Comparison of ENCODE assay signal across 13 cellular contexts in the genomic region with DNA sequence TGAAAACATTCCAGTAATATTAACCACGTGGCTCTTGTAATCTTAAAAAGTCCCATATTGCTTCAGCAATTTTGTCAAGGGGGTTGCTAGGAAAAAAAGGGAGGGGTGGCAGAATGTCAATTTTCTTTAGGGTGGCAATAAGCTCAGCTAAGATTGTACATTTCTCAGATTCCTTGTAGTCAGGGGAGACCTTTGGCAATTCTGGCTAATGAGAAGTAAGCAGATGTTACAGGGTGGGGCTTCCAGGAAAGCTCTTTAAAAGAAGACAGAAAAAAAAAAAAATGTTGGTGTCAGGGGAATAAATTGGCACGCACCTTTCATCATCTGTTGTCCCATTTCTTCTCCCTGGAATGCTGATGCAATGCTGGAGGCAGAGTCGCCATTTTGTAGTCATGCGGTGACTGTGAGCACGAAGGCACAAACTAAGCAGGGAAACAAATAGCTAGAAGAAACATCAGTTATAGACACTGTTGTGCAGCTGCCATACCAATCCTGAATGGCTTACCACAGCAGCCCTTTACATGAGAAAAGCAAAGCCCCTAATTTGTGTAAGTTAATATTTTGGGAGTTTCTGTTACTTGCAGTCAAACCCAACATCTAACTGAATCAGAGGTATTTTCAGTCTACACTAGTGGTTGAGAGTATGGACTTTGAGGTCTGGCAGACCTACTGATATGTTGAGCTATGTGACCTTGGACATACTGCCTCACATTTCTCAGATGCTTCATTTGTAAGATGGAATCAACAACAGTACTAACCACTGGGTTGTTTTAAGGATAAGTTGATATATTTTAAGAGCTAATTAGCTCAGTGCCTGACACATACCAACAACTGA. TPM values are rescaled to one million over a fixed set of nuclear protein-coding genes. Genes with fewer than 3 reads are reported as not detected.
DNase-seq lines count a peak whose midpoint lies in the region; ATAC-seq lines count a peak whose summit lies in the region.
"Had no signal": no experiment of that assay in that cellular context is flagged by ENCODE, and none has a peak within 500 bp of the region (broad histone marks: within the 10 kb centered on the region; RNA-seq: fewer than 3 reads in every experiment).

No MANE protein-coding gene starts in this region.

- CTCF ChIA-PET in activated naive CD4-positive, alpha-beta T cell treated with anti-CD3 and anti-CD28 coated beads, Interleukin-2, amount 10 ng/mL, durations not matched to agents 7 days and 5 days (lab: Charles Lee) = interaction anchor here (0.9 to 1.3 kb wide), 2 partner anchors 16 to 93 kb away, joined by 3 read pairs; no protein-coding TSS in a partner anchor

- peaks cover 46% of the 10 kb centered on the region for H3K9me3 Mint-ChIP-seq in activated naive CD4-positive, alpha-beta T cell treated with anti-CD3 and anti-CD28 coated beads, Interleukin-2, amount 10 ng/mL, durations not matched to agents 7 days and 5 days
- peaks cover 5% of the 10 kb centered on the region for H3K9me3 Mint-ChIP-seq in stimulated activated effector memory CD8-positive, alpha-beta T cell treated with anti-CD3 and anti-CD28 coated beads, Interleukin-12 subunit alpha, Interleukin-12 subunit beta, amount 100 ng/mL, for 72 hours

- H3K4me1 Mint-ChIP-seq in activated naive CD4-positive, alpha-beta T cell treated with anti-CD3 and anti-CD28 coated beads, Interleukin-2, amount 10 ng/mL, durations not matched to agents 7 days and 5 days = peaks cover 51% of the 10 kb centered on the region
- peaks cover 22% of the 10 kb centered on the region for H3K4me1 Mint-ChIP-seq in stimulated activated effector memory CD8-positive, alpha-beta T cell treated with anti-CD3 and anti-CD28 coated beads, Interleukin-12 subunit alpha, Interleukin-12 subunit beta, amount 100 ng/mL, for 72 hours

- H3K36me3 Mint-ChIP-seq in activated naive CD4-positive, alpha-beta T cell treated with anti-CD3 and anti-CD28 coated beads, Interleukin-2, amount 10 ng/mL, durations not matched to agents 7 days and 5 days = peaks cover 24% of the 10 kb centered on the region
- no peaks in the 10 kb centered on the region for H3K36me3 Mint-ChIP-seq in stimulated activated effector memory CD8-positive, alpha-beta T cell treated with anti-CD3 and anti-CD28 coated beads, Interleukin-12 subunit alpha, Interleukin-12 subunit beta, amount 100 ng/mL, for 72 hours

- peak overlapping the region; percentile 11 for H3K27ac Mint-ChIP-seq in activated naive CD4-positive, alpha-beta T cell treated with anti-CD3 and anti-CD28 coated beads, Interleukin-2, amount 10 ng/mL, durations not matched to agents 7 days and 5 days
- H3K27ac Mint-ChIP-seq in stimulated activated effector memory CD8-positive, alpha-beta T cell treated with anti-CD3 and anti-CD28 coated beads, Interleukin-12 subunit alpha, Interleukin-12 subunit beta, amount 100 ng/mL, for 72 hours = peak overlapping the region; percentile 63

- ATAC-seq in HG02623 (IDR thresholded peaks at IDR 0.05; ENCODE audit: unreplicated experiment) = peak; percentile 44
- no peak for ATAC-seq in stimulated activated effector memory CD8-positive, alpha-beta T cell treated with anti-CD3 and anti-CD28 coated beads, Interleukin-12 subunit alpha, Interleukin-12 subunit beta, amount 100 ng/mL, for 72 hours
- ATAC-seq: left ventricle myocardium superior had no signal

- no peaks in the 10 kb centered on the region for H3K27me3 Mint-ChIP-seq in activated naive CD4-positive, alpha-beta T cell treated with anti-CD3 and anti-CD28 coated beads, Interleukin-2, amount 10 ng/mL, durations not matched to agents 7 days and 5 days

- DNase-seq in activated naive CD4-positive, alpha-beta T cell treated with anti-CD3 and anti-CD28 coated beads, Interleukin-2, amount 10 ng/mL, durations not matched to agents 7 days and 5 days = no peak
- no peak for DNase-seq in activated naive CD4-positive, alpha-beta T cell (lab: John Stamatoyannopoulos, UW)
- peak; percentile 34 for DNase-seq in NCI-H69 (lab: John Stamatoyannopoulos, UW)
- no peak for DNase-seq in stimulated activated effector memory CD8-positive, alpha-beta T cell treated with anti-CD3 and anti-CD28 coated beads, Interleukin-12 subunit alpha, Interleukin-12 subunit beta, amount 100 ng/mL, for 72 hours (ENCODE audit: low spot score in 2 of 2)
- DNase-seq in 8988T = no peak
- DNase-seq in cerebellum (ENCODE audit: low spot score) = no peak
- no peak for DNase-seq in NCI-H1436 treated with DMSO at 0.1 percent for 48 hours (lab: John Stamatoyannopoulos, UW)
- DNase-seq: foreskin fibroblast, GM23248, left ventricle myocardium superior, NCI-H526, SW 1271 had no signal

- no peak overlapping the region for H3K4me3 Mint-ChIP-seq in activated naive CD4-positive, alpha-beta T cell treated with anti-CD3 and anti-CD28 coated beads, Interleukin-2, amount 10 ng/mL, durations not matched to agents 7 days and 5 days
- H3K4me3 Mint-ChIP-seq in stimulated activated effector memory CD8-positive, alpha-beta T cell treated with anti-CD3 and anti-CD28 coated beads, Interleukin-12 subunit alpha, Interleukin-12 subunit beta, amount 100 ng/mL, for 72 hours = no peak overlapping the region

RNA-seq across cellular contexts. Expression of a gene that starts 56.0 kb away (rescaled TPM):
- total RNA-seq in cerebellum = 21.9 TPM

RNA-seq across cellular contexts. Expression of a gene that starts 56.0 kb away (rescaled TPM):
- total RNA-seq in cerebellum = 67.6 TPM
